ENCODE assay signal across 1 cellular context in the genomic region with DNA sequence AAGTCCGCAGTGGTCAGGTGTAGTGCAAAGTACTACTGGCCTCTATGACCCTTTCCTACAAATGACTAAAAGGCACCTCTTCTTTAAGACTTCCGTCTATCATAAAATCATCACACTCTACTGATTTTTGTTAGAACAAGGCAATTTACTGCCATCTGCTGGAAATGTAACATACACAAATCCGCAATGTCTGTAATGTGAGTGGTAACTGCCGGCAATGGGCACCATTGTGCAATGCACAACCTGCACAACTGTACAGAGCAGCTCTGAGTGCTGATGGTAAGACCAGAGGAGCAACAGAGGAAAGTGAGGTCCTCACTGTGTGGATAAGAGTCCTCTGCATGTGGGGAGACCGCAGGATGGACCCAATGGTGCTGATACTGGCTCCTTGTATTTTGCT.
TF ChIP-seq lines count a peak whose summit lies in the region.

No MANE protein-coding gene starts in this region.

TF ChIP-seq in HepG2, 621 proteins besides CTCF, POLR2A, EP300 and RAD21 (continued from another document):
- TF ChIP-seq CEBPG (CRISPR knock-in tag; IDR thresholded peaks at IDR 0.05) = peak; percentile 42; the same call in 1 of the 2 replicates
- peak; percentile 78 for TF ChIP-seq CEBPB (IDR thresholded peaks at IDR 0.05; ENCODE audit: borderline replicate concordance, low read depth, low read length)
